Comparison of ENCODE assay signal across 1 cellular context in the genomic region with DNA sequence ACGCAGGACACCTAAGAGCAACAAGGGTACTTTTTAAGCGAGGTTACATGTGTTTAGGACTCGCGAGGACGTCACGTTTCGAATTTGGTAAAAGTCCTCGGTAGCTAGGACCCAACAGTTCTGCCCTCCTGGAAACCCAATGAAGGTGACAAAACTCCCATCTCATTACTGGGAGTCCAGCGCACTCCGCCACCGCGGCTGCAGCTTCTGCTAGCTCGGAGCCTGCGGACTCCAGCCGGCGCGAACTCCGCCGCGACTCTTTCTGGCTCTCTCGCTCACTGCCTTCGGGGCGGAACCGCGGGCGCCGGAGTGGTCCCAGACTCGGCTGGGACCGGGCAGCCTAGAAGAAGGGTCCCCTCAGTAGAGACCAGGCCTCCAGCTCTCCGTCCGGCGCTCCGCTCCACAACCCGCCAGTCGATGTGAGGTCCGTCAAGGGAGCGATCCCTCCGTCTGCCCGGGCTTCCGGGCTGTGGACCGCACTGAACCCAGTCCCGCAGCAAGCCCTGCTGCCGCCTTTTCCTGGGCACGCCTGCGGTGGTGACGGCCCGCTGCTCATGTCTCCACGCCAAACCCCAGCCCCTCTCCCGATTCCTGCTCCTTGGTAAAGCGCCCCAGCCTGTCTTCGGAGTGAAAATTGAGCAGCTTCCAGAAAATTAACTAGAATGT.
TF ChIP-seq lines count a peak whose summit lies in the region.

No MANE protein-coding gene starts in this region.

TF ChIP-seq in IMR-90, 13 proteins besides CTCF, POLR2A, EP300 and RAD21:
- no peak for TF ChIP-seq MAZ (IDR thresholded peaks at IDR 0.05; ENCODE audit: borderline replicate concordance, low read depth, low read length)
- no peak for TF ChIP-seq MXI1 (IDR thresholded peaks at IDR 0.05; ENCODE audit: borderline replicate concordance, low read depth, low read length)
- TF ChIP-seq RFX5 (IDR thresholded peaks at IDR 0.05; ENCODE audit: low read depth, low read length), result no peak
- no peak for TF ChIP-seq CHD1 (IDR thresholded peaks at IDR 0.05; ENCODE audit: low read depth, low read length)
- no peak for TF ChIP-seq NFE2L2 (IDR thresholded peaks at IDR 0.05; ENCODE audit: low read depth, low read length)
- no peak for TF ChIP-seq FOS (IDR thresholded peaks at IDR 0.05; ENCODE audit: low read depth, low read length)
- no peak for TF ChIP-seq USF2 (IDR thresholded peaks at IDR 0.05; ENCODE audit: low read depth, low read length)
- TF ChIP-seq RCOR1 (IDR thresholded peaks at IDR 0.05; ENCODE audit: insufficient replicate concordance, low read length), result no peak
- no peak for TF ChIP-seq CEBPB (IDR thresholded peaks at IDR 0.05; ENCODE audit: low read depth, low read length)
- no peak for TF ChIP-seq MAFK (IDR thresholded peaks at IDR 0.05; ENCODE audit: low read depth, low read length)
- no peak for TF ChIP-seq SMC3 (IDR thresholded peaks at IDR 0.05; ENCODE audit: low read depth, low read length)
- no peak for TF ChIP-seq BHLHE40 (IDR thresholded peaks at IDR 0.05; ENCODE audit: low read depth, low read length)
- no peak for TF ChIP-seq ELK1 (IDR thresholded peaks at IDR 0.05; ENCODE audit: borderline replicate concordance, low read depth, low read length)
